ENCODE assay signal across 8 cellular contexts in the genomic region with DNA sequence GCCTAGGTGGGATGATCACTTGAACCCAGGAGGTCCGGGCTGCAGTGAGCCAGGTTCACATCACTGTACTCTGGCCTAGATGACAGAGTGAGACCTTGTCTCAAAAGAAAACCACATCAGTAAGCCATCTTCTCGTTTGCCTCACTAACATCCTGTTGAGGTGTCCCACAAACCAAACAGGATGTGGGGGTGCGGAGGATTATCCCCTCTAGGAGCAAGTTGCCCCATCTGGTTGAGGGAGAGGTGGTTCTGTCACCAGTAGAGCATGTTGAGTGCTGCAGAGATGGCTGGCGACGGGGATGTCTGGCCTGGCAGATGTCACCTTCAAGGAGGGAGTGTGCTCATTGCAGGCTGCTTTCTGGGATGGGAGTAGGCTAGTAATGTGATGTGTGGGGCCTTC.
DNase-seq lines count a peak whose midpoint lies in the region; ATAC-seq and TF ChIP-seq lines count a peak whose summit lies in the region.

No MANE protein-coding gene starts in this region.

- H3K9me3 Mint-ChIP-seq in activated CD8-positive, alpha-beta T cell treated with anti-CD3 and anti-CD28 coated beads for 36 hours = no peaks in the 10 kb centered on the region
- no peaks in the 10 kb centered on the region for H3K9me3 Mint-ChIP-seq in mesothelial cell of epicardium

- peak; percentile 44 to 71 for DNase-seq in AML-193 (lab: John Stamatoyannopoulos, UW)
- peak; percentile 76 for DNase-seq in HT1080 (ENCODE audit: low read depth)
- peak; percentile 95 for DNase-seq in activated CD8-positive, alpha-beta T cell treated with anti-CD3 and anti-CD28 coated beads for 36 hours
- DNase-seq in mesothelial cell of epicardium (ENCODE audit: low spot score in 2 of 2, unreplicated experiment in 2 of 2) = no peak
- DNase-seq in hypothalamus (lab: John Stamatoyannopoulos, UW) = no peak
- DNase-seq in dedifferentiated amniotic fluid mesenchymal stem cell (ENCODE audit: extremely low spot score) = no peak
- DNase-seq in esophagus muscularis mucosa (ENCODE audit: extremely low spot score) = no peak

- H3K4me3 ChIP-seq in esophagus muscularis mucosa = no peak overlapping the region

- peak; percentile 92 for ATAC-seq in activated CD8-positive, alpha-beta T cell treated with anti-CD3 and anti-CD28 coated beads for 36 hours
- no peak for ATAC-seq in HG02970 (IDR thresholded peaks at IDR 0.05; ENCODE audit: low FRiP score, unreplicated experiment)

- CTCF ChIA-PET in activated CD8-positive, alpha-beta T cell treated with anti-CD3 and anti-CD28 coated beads for 36 hours (lab: Charles Lee) = interaction anchor here (0.6 to 1.1 kb wide), 2 partner anchors 36 to 43 kb away, joined by 3 to 4 read pairs; no protein-coding TSS in a partner anchor

- TF ChIP-seq POLR2A in esophagus muscularis mucosa (IDR thresholded peaks at IDR 0.05; ENCODE audit: low read depth) = no peak

- no peak overlapping the region for H3K27ac ChIP-seq in esophagus muscularis mucosa (replicated peaks in 1 of 4)

- TF ChIP-seq EP300 in esophagus muscularis mucosa (IDR thresholded peaks at IDR 0.05) = no peak

- H3K27me3 ChIP-seq in esophagus muscularis mucosa = no peaks in the 10 kb centered on the region

- H3K9me3 ChIP-seq in esophagus muscularis mucosa = no peaks in the 10 kb centered on the region

- H3K4me1 Mint-ChIP-seq in activated CD8-positive, alpha-beta T cell treated with anti-CD3 and anti-CD28 coated beads for 36 hours (ENCODE audit: low read depth) = peaks cover 28% of the 10 kb centered on the region
- peaks cover 43% of the 10 kb centered on the region for H3K4me1 Mint-ChIP-seq in mesothelial cell of epicardium

- H3K27me3 Mint-ChIP-seq in activated CD8-positive, alpha-beta T cell treated with anti-CD3 and anti-CD28 coated beads for 36 hours = peaks cover 83% of the 10 kb centered on the region
- no peaks in the 10 kb centered on the region for H3K27me3 Mint-ChIP-seq in mesothelial cell of epicardium (ENCODE audit: low read depth)

- H3K4me1 ChIP-seq in esophagus muscularis mucosa = peaks cover 15 to 84% (median 63%) of the 10 kb centered on the region in 4 donors

- peak overlapping the region; percentile 24 for H3K4me3 Mint-ChIP-seq in activated CD8-positive, alpha-beta T cell treated with anti-CD3 and anti-CD28 coated beads for 36 hours
- no peak overlapping the region for H3K4me3 Mint-ChIP-seq in mesothelial cell of epicardium

- POLR2A ChIA-PET in activated CD8-positive, alpha-beta T cell treated with anti-CD3 and anti-CD28 coated beads for 36 hours (lab: Charles Lee) = interaction anchor here (0.9 kb wide), 1 partner anchor 70 kb away, joined by 3 read pairs; no protein-coding TSS in a partner anchor

- intact Hi-C loops in activated CD8-positive, alpha-beta T cell treated with anti-CD3 and anti-CD28 coated beads for 36 hours (cut with micrococcal nuclease) = no loop called here
- intact Hi-C loops in esophagus muscularis mucosa (cut with DNase I) = loop anchor here (10.0 kb wide), 1 partner anchor 79 kb away; no protein-coding TSS in a partner anchor

- peak overlapping the region; percentile 75 for H3K27ac Mint-ChIP-seq in activated CD8-positive, alpha-beta T cell treated with anti-CD3 and anti-CD28 coated beads for 36 hours
- peak overlapping the region; percentile 6 for H3K27ac Mint-ChIP-seq in mesothelial cell of epicardium

- no peak for TF ChIP-seq CTCF in activated CD8-positive, alpha-beta T cell treated with anti-CD3 and anti-CD28 coated beads for 36 hours (IDR thresholded peaks at IDR 0.05)
- TF ChIP-seq CTCF in mesothelial cell of epicardium (IDR thresholded peaks at IDR 0.05; ENCODE audit: unreplicated experiment) (no peak), esophagus muscularis mucosa (IDR thresholded peaks at IDR 0.05) (no peak)

- H3K36me3 ChIP-seq in esophagus muscularis mucosa = no peaks in the 10 kb centered on the region

- H3K36me3 Mint-ChIP-seq in activated CD8-positive, alpha-beta T cell treated with anti-CD3 and anti-CD28 coated beads for 36 hours (ENCODE audit: low read depth) = peaks cover 3% of the 10 kb centered on the region
- peaks cover 13% of the 10 kb centered on the region for H3K36me3 Mint-ChIP-seq in mesothelial cell of epicardium

- WGBS in esophagus muscularis mucosa = 79% methylated on average over 5 of the region's 5 CpGs

Comparison
In these comparisons a context has a peak if more than half of its experiments do, and no peak if none do; other contexts are left out.
1. DNase-seq: peak in AML-193 (2 of 2), HT1080 (single experiment) and activated CD8-positive, alpha-beta T cell treated with anti-CD3 and anti-CD28 coated beads for 36 hours (single experiment); none in mesothelial cell of epicardium (0 of 2), hypothalamus (0 of 51), dedifferentiated amniotic fluid mesenchymal stem cell (single experiment) and esophagus muscularis mucosa (single experiment).